8 cellular contexts compared by ENCODE assay signal in genomic region chr11:126386729-126387071, GRCh38. TPM values are rescaled to one million over a fixed set of nuclear protein-coding genes. Genes with fewer than 3 reads are reported as not detected.
A peak's percentile ranks its signal among the peaks of the same experiment; 100 is the strongest.
DNase-seq lines count a peak whose midpoint lies in the region; ATAC-seq and TF ChIP-seq lines count a peak whose summit lies in the region.
"Not testable (repeated sequence)": the region's sequence is repeated elsewhere in the genome, so short reads cannot be mapped to it uniquely, and the experiment has no call there.

No MANE protein-coding gene starts in this region.

- H3K4ac ChIP-seq in mesendoderm (ENCODE audit: low read depth, low read length): not testable (repeated sequence)

- H3K23ac ChIP-seq in mesendoderm (ENCODE audit: low read length): not testable (repeated sequence)

- peak; percentile 56 to 91 (median 78) for ATAC-seq in heart right ventricle

- H2BK120ac ChIP-seq in mesendoderm (ENCODE audit: low read depth, low read length): not testable (repeated sequence)

- H3K4me2 ChIP-seq in mesendoderm (ENCODE audit: low read length): not testable (repeated sequence)

- not testable (repeated sequence) for H3K36me3 Mint-ChIP-seq in MCF 10A (ENCODE audit: insufficient read depth, unreplicated experiment)

- not testable (repeated sequence) for H3K4me3 ChIP-seq in heart right ventricle; mesendoderm (ENCODE audit: low read length); stomach

- H2AK5ac ChIP-seq in mesendoderm (ENCODE audit: low read length): not testable (repeated sequence)

- H2BK5ac ChIP-seq in mesendoderm (ENCODE audit: low read length): not testable (repeated sequence)

- H3K9me3 ChIP-seq in heart right ventricle, stomach: not testable (repeated sequence)

- not testable (repeated sequence) for H3K79me2 ChIP-seq in mesendoderm (ENCODE audit: control insufficient read depth, insufficient read depth, low read length)

- POLR2A ChIA-PET in RWPE1 (lab: Yijun Ruan, JAX; ENCODE audit: low non-redundant PET); MCF 10A (lab: Yijun Ruan, JAX): not testable (repeated sequence)

- not testable (repeated sequence) for H4K5ac ChIP-seq in mesendoderm (ENCODE audit: low read length)

- 13 to 18% methylated on average over 5 of the region's 5 CpGs for WGBS in heart right ventricle, 2 donors
- no CpG with 5 or more reads among the region's 5 CpGs for WGBS in mesendoderm (ENCODE audit: extremely low coverage, insufficient coverage, low lambda C conversion rate)
- WGBS in stomach, 5 donors: 20 to 28% (median 22%) methylated on average over 4 to 5 of the region's 5 CpGs

- not testable (repeated sequence) for H3K9ac ChIP-seq in mesendoderm (ENCODE audit: low read length)

- H3K27me3 ChIP-seq in heart right ventricle; mesendoderm (ENCODE audit: insufficient read depth, low read length, poor library complexity); stomach: not testable (repeated sequence)

- not testable (repeated sequence) for H3K9me3 Mint-ChIP-seq in MCF 10A (ENCODE audit: unreplicated experiment)

- not testable (repeated sequence) for H3K56ac ChIP-seq in mesendoderm (ENCODE audit: low read length)

- not testable (repeated sequence) for TF ChIP-seq POLR2A in stomach (IDR thresholded peaks at IDR 0.05)

- H3K4me1 ChIP-seq in heart right ventricle (peaks cover 12 to 83% (median 41%) of the 10 kb centered on the region in 9 donors), stomach (peaks cover 7 to 40% (median 26%) of the 10 kb centered on the region in 4 donors)
- H3K4me1 ChIP-seq in mesendoderm (ENCODE audit: control insufficient read depth, low read depth, low read length): not testable (repeated sequence)

- TF ChIP-seq CTCF in RWPE1 (conservative IDR thresholded peaks at IDR 0.05; ENCODE audit: low read depth); MCF 10A (IDR thresholded peaks at IDR 0.05; ENCODE audit: unreplicated experiment); heart right ventricle (IDR thresholded peaks at IDR 0.05); stomach (IDR thresholded peaks at IDR 0.05): not testable (repeated sequence)

- H3K4me1 Mint-ChIP-seq in MCF 10A (ENCODE audit: insufficient read depth, unreplicated experiment): peaks cover 34% of the 10 kb centered on the region

- CTCF ChIA-PET in RWPE1 (lab: Yijun Ruan, JAX): not testable (repeated sequence)
- CTCF ChIA-PET in MCF 10A (lab: Yijun Ruan, JAX): interaction anchor here (1.2 to 1.8 kb wide), 2 partner anchors 76 to 94 kb away, joined by 6 to 12 read pairs; no protein-coding TSS in a partner anchor

- peak overlapping the region; percentile 42 for H3K27ac Mint-ChIP-seq in MCF 10A (ENCODE audit: low read depth, unreplicated experiment)

- intact Hi-C loops in MCF 10A (cut with micrococcal nuclease); heart right ventricle (cut with DNase I); stomach (cut with DNase I; ENCODE audit: low total_unique reads): not testable (repeated sequence)

- not testable (repeated sequence) for H3K18ac ChIP-seq in mesendoderm (ENCODE audit: low read length)

- not testable (repeated sequence) for H4K8ac ChIP-seq in mesendoderm (ENCODE audit: low read depth, low read length)

- not testable (repeated sequence) for BruUV-seq in MCF 10A (replicated peaks; lab: Mats Ljungman, UMichigan)

- H3K79me1 ChIP-seq in mesendoderm (ENCODE audit: low read length): not testable (repeated sequence)

- H3K36me3 ChIP-seq in heart right ventricle; mesendoderm (ENCODE audit: control insufficient read depth, insufficient read depth, low read length); stomach: not testable (repeated sequence)

- not testable (repeated sequence) for H3K4me3 Mint-ChIP-seq in MCF 10A (ENCODE audit: unreplicated experiment)

- not testable (repeated sequence) for TF ChIP-seq EP300 in stomach (IDR thresholded peaks at IDR 0.05)

- H3K27me3 Mint-ChIP-seq in MCF 10A (ENCODE audit: insufficient read depth, unreplicated experiment): not testable (repeated sequence)

- not testable (repeated sequence) for H2BK15ac ChIP-seq in mesendoderm (replicated peaks; ENCODE audit: low read depth)

- peak; percentile 85 for DNase-seq in COLO668 (lab: John Stamatoyannopoulos, UW; ENCODE audit: unreplicated experiment)
- DNase-seq in KG1 (lab: John Stamatoyannopoulos, UW): peak; percentile 39
- peak; percentile 73 for DNase-seq in NCI-H2196 treated with DMSO at 0.1 percent for 48 hours (lab: John Stamatoyannopoulos, UW; ENCODE audit: unreplicated experiment)
- DNase-seq in RWPE1 (ENCODE audit: low spot score): peak; percentile 16
- DNase-seq in MCF 10A (ENCODE audit: unreplicated experiment): peak; percentile 83
- peak; percentile 67 to 71 for DNase-seq in heart right ventricle
- peak; percentile 42 for DNase-seq in mesendoderm
- DNase-seq in stomach: peak; percentile 78

- peak overlapping the region; percentile 89 for H3K27ac ChIP-seq in RWPE1
- H3K27ac ChIP-seq in heart right ventricle: peak overlapping the region; percentile 5 to 82 (median 45)
- not testable (repeated sequence) for H3K27ac ChIP-seq in mesendoderm (ENCODE audit: low read depth, low read length)
- peak overlapping the region in 3 of 5 donors; percentile 35 to 76 (median 69) for H3K27ac ChIP-seq in stomach

RNA-seq across cellular contexts. Expression of gene ST3GAL4, which starts 31.2 kb away (rescaled TPM):
- total RNA-seq in MCF 10A (2022) (12.3 and 15.3 TPM in 2 replicates), heart right ventricle (10 to 100 TPM; 24.8 to 51.0 (median 43.4) TPM), stomach (10 to 100 TPM in 3 of 5 donors, 1 to 10 TPM in 1, not detected in 1; 9.9 to 31.0 (median 18.4) TPM)
- polyA plus RNA-seq in heart right ventricle (10 to 100 TPM; 96.2 to 98.2 TPM), stomach (10 to 100 TPM; 12.5 to 26.0 (median 15.7) TPM)
- polyA plus RNA-seq in mesendoderm (2013, experiment 1 of 2): 8.4 TPM
- polyA plus RNA-seq in mesendoderm (2013, experiment 2 of 2): 8.7 TPM

Comparison
In these comparisons a context has a peak if more than half of its experiments do, and no peak if none do; other contexts are left out.
1. DNase-seq: peak in every context shown above with its lines; median percentile 85 in COLO668; 83 in MCF 10A; 78 in stomach; 73 in NCI-H2196 treated with DMSO at 0.1 percent for 48 hours; 69 in heart right ventricle; 42 in mesendoderm; 39 in KG1; 16 in RWPE1.